25 cellular contexts compared by ENCODE assay signal in the genomic region with DNA sequence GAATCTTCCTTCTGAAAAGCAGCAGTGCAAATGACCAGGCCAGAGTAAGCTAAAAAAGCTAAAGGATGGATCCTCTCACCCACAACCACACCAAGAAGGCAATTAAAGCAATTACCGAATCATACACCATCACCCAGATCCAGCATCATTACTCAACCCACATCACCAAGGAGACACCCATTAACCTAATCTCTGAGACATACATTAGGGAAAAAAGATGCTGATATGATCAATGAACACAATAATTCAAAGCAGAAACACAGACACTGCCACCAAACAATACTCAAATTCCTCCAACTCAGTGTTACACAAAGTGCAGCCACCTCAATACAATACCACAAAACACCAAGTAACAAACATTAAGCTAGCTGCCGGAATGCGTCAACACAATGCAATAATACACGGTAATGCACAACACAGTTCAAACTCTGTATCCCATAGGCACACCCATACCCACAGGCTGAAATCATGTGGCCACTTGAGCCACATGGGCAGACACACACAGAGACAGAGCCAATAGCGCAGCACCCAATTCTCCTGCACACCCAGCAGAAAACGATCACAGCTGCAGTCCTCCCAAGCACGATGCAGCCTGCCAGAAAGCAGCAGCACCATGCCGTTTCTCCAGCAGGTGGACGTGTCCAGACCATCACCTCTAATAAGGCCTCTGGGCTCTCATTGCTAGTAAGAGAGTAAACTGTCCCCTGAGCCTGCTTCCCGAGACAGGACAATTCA. TPM values are rescaled to one million over a fixed set of nuclear protein-coding genes. Genes with fewer than 3 reads are reported as not detected.
DNase-seq lines count a peak whose midpoint lies in the region; ATAC-seq, FAIRE-seq and TF ChIP-seq lines count a peak whose summit lies in the region.
"Had no signal": no experiment of that assay in that cellular context is flagged by ENCODE, and none has a peak within 500 bp of the region (broad histone marks: within the 10 kb centered on the region; RNA-seq: fewer than 3 reads in every experiment).

No MANE protein-coding gene starts in this region.

- no peak overlapping the region for H3K4me3 ChIP-seq in HepG2 (replicated peaks in 1 of 3; ENCODE audit: insufficient read depth in 1 of 3, low read depth in 2 of 3, low read length in 3 of 3)
- H3K4me3 ChIP-seq in right lobe of liver = no peak overlapping the region
- H3K4me3 ChIP-seq: breast epithelium, skin epidermis had no signal

- no peak for TF ChIP-seq EP300 in HepG2 (IDR thresholded peaks at IDR 0.05; ENCODE audit: low read depth in 2 of 2, low read length in 2 of 2)
- no peak for TF ChIP-seq EP300 in HepG2 (CRISPR knock-in tag; IDR thresholded peaks at IDR 0.05; ENCODE audit: borderline replicate concordance)

- H3K4me3 Mint-ChIP-seq in nephron progenitor cell = no peak overlapping the region
- H3K4me3 Mint-ChIP-seq: CD4-positive, alpha-beta T cell; dendritic cell treated with granulocyte-macrophage colony-stimulating factor and Interleukin-4, amounts not matched to agents 40 ng/mL and 50 ng/mL, for 4 days; naive B cell; T-cell had no signal

- H3K9ac ChIP-seq in HepG2 (ENCODE audit: insufficient read depth, low read depth, low read length) = no peak overlapping the region
- H3K9ac ChIP-seq: parathyroid adenoma had no signal

- H3K36me3 ChIP-seq in HepG2 (replicated peaks in 1 of 2; ENCODE audit: control insufficient read depth in 1 of 2, insufficient read depth in 2 of 2, low read length in 2 of 2) (no peaks in the 10 kb centered on the region), right lobe of liver (no peaks in the 10 kb centered on the region)
- H3K36me3 ChIP-seq: breast epithelium had no signal

- no peaks in the 10 kb centered on the region for H3K9me3 ChIP-seq in HepG2 (ENCODE audit: low read length)
- H3K9me3 ChIP-seq in right lobe of liver = no peaks in the 10 kb centered on the region
- H3K9me3 ChIP-seq: breast epithelium had no signal

- TF ChIP-seq POLR2A in HepG2 (IDR thresholded peaks at IDR 0.05; ENCODE audit: insufficient read depth in 1 of 2, low read depth in 2 of 2, low read length in 2 of 2) = no peak
- TF ChIP-seq POLR2A in right lobe of liver (IDR thresholded peaks at IDR 0.05) = no peak

- no peak overlapping the region for H3K27ac ChIP-seq in HepG2 (ENCODE audit: extremely low read length, insufficient read depth, low read length)
- H3K27ac ChIP-seq in right lobe of liver = no peak overlapping the region
- H3K27ac ChIP-seq: breast epithelium, epithelial cell of prostate, parathyroid adenoma, skin epidermis had no signal

- FAIRE-seq in HepG2 (lab: Jason Lieb, UNC) = peak; percentile 26

- CTCF ChIA-PET in HepG2 (lab: Yijun Ruan, JAX; ENCODE audit: low intra/inter-chr PET ratio, low total read pairs) = no interaction called here

- TF ChIP-seq CTCF in HepG2 (CRISPR knock-in tag; IDR thresholded peaks at IDR 0.05) = 0 out of 2 replicates have a peak, but pooled peaks have one; percentile 23
- no peak for TF ChIP-seq CTCF in right lobe of liver (IDR thresholded peaks at IDR 0.05)
- TF ChIP-seq CTCF in nephron progenitor cell (IDR thresholded peaks at IDR 0.05) = no peak

- no peaks in the 10 kb centered on the region for H3K79me2 ChIP-seq in HepG2 (ENCODE audit: insufficient read depth, low read length)
- H3K79me2 ChIP-seq: parathyroid adenoma had no signal

- no TSS peak for BruUV-seq in HepG2 (replicated peaks; lab: Mats Ljungman, UMichigan)

- intact Hi-C loops in HepG2 (cut with micrococcal nuclease; ENCODE audit: unreplicated experiment) (no loop called here), right lobe of liver (cut with DNase I) (no loop called here)

- peak overlapping the region; percentile 17 for H3K27ac Mint-ChIP-seq in nephron progenitor cell
- H3K27ac Mint-ChIP-seq: CD4-positive, alpha-beta T cell; dendritic cell treated with granulocyte-macrophage colony-stimulating factor and Interleukin-4, amounts not matched to agents 40 ng/mL and 50 ng/mL, for 4 days; naive B cell; T-cell had no signal

- ATAC-seq in HepG2 (peak; percentile 93), right lobe of liver (no peak), GM21367 (IDR thresholded peaks at IDR 0.05; ENCODE audit: unreplicated experiment) (no peak)
- ATAC-seq: T-cell had no signal

- peak; percentile 13 for DNase-seq in HepG2 (ENCODE audit: low spot score)
- DNase-seq in right lobe of liver = no peak
- peak; percentile 7 for DNase-seq in SW480 (ENCODE audit: low spot score)
- DNase-seq in nephron progenitor cell = no peak
- DNase-seq in cortex of kidney (lab: John Stamatoyannopoulos, UW) = no peak
- no peak for DNase-seq in T-helper 2 cell
- DNase-seq in NCI-H510A treated with DMSO at 0.1 percent for 48 hours (lab: John Stamatoyannopoulos, UW) = no peak
- DNase-seq: activated effector memory CD4-positive, alpha-beta T cell treated with anti-CD3 and anti-CD28 coated beads, Interleukin-2, amount 50 U/mL, for 16 hours; CD4-positive, alpha-beta T cell; DMS79 treated with DMSO at 0.1 percent for 48 hours; foreskin fibroblast; hypothalamus; Karpas-422; naive B cell; NCI-H1092 treated with DMSO at 0.1 percent for 48 hours; NCI-H2107; stimulated activated CD4-positive, alpha-beta T cell treated with anti-CD3 and anti-CD28 coated beads, Interleukin-4, amount 100 ng/mL, for 1 hour; T-cell had no signal

- in situ Hi-C loops in HepG2 (cut with HindIII; ENCODE audit: extremely low pct_ligation_motif_present, low pct_unique_long_range_greater_than_20kb) = no loop called here

- no peaks in the 10 kb centered on the region for H3K9me3 Mint-ChIP-seq in nephron progenitor cell
- H3K9me3 Mint-ChIP-seq: CD4-positive, alpha-beta T cell; dendritic cell treated with granulocyte-macrophage colony-stimulating factor and Interleukin-4, amounts not matched to agents 40 ng/mL and 50 ng/mL, for 4 days; naive B cell; T-cell had no signal

- no peak overlapping the region for H3K4me2 ChIP-seq in HepG2 (ENCODE audit: low read depth, low read length)

- H4K20me1 ChIP-seq in HepG2 (ENCODE audit: insufficient read depth, low read length) = no peaks in the 10 kb centered on the region

- peaks cover 54% of the 10 kb centered on the region for H3K36me3 Mint-ChIP-seq in nephron progenitor cell (ENCODE audit: low read depth)
- H3K36me3 Mint-ChIP-seq: naive B cell, T-cell had no signal

- POLR2A ChIA-PET in HepG2 (lab: Yijun Ruan, JAX) = no interaction called here

- no peak overlapping the region for H2AFZ ChIP-seq in HepG2 (ENCODE audit: low read length)
- H2AFZ ChIP-seq: parathyroid adenoma had no signal

- WGBS in HepG2 (ENCODE audit: low lambda C conversion rate) = 11% methylated on average over 7 of the region's 10 CpGs
- 28% methylated on average over 5 of the region's 10 CpGs for WGBS in right lobe of liver (ENCODE audit: insufficient coverage, low coverage, low lambda C conversion rate, missing lambda C conversion rate)

- peaks cover 25% of the 10 kb centered on the region for H3K27me3 Mint-ChIP-seq in nephron progenitor cell (ENCODE audit: low read depth, poor library complexity)

- peak; percentile 16; the same call in 1 of the 2 replicates for TF ChIP-seq RAD21 in HepG2 (CRISPR knock-in tag; IDR thresholded peaks at IDR 0.05)

- peaks cover 5% of the 10 kb centered on the region for H3K4me1 Mint-ChIP-seq in nephron progenitor cell
- H3K4me1 Mint-ChIP-seq: naive B cell, T-cell had no signal

- peaks cover 1 to 13% of the 10 kb centered on the region in 2 experiments; a peak in 3 of 5 replicates for H3K27me3 ChIP-seq in HepG2 (ENCODE audit: control insufficient read depth in 1 of 2, insufficient read depth in 2 of 2, low read length in 2 of 2)
- no peaks in the 10 kb centered on the region for H3K27me3 ChIP-seq in right lobe of liver

- H3K4me1 ChIP-seq in HepG2 (ENCODE audit: insufficient read depth, low read length) = no peaks in the 10 kb centered on the region
- H3K4me1 ChIP-seq in right lobe of liver = peaks cover 0 to 7% (median 2%) of the 10 kb centered on the region in 4 donors
- H3K4me1 ChIP-seq: breast epithelium, parathyroid adenoma had no signal

TF ChIP-seq in HepG2, 621 proteins besides CTCF, POLR2A, EP300 and RAD21 (continues in another document):
- TF ChIP-seq ZNF501 (CRISPR knock-in tag; IDR thresholded peaks at IDR 0.05) (no peak), ZBTB1 (CRISPR knock-in tag; IDR thresholded peaks at IDR 0.05; ENCODE audit: borderline replicate concordance) (no peak), ZNF468 (CRISPR knock-in tag; IDR thresholded peaks at IDR 0.05) (no peak), ZNF451 (CRISPR knock-in tag; IDR thresholded peaks at IDR 0.05) (no peak), ZNF256 (CRISPR knock-in tag; conservative IDR thresholded peaks at IDR 0.05) (no peak), SIX1 (CRISPR knock-in tag; IDR thresholded peaks at IDR 0.05; ENCODE audit: borderline replicate concordance) (no peak), PAF1 (CRISPR knock-in tag; IDR thresholded peaks at IDR 0.05) (no peak), MED8 (CRISPR knock-in tag; IDR thresholded peaks at IDR 0.05; ENCODE audit: insufficient replicate concordance) (no peak), TCF7L2 (IDR thresholded peaks at IDR 0.05; ENCODE audit: low read depth, low read length) (no peak), ZNF431 (CRISPR knock-in tag; IDR thresholded peaks at IDR 0.05; ENCODE audit: borderline replicate concordance, low read depth) (no peak)

RNA-seq across cellular contexts. Expression of gene PAX2, which starts 21.5 kb away (rescaled TPM):
- total RNA-seq in HepG2 (2016; rRNA removed; fragmentation: Illumina TruSeq; extraction: Trizol) = not detected in 2 replicates
- not detected in 2 replicates for total RNA-seq in HepG2 (2016; cell fraction: cytosol; rRNA removed; fragmentation: Illumina TruSeq; extraction: Trizol; ENCODE audit: low read depth)
- not detected in 2 replicates for total RNA-seq in HepG2 (2016; cell fraction: insoluble cytoplasmic fraction; rRNA removed; fragmentation: Illumina TruSeq; extraction: Trizol)
- total RNA-seq in HepG2 (2016; cell fraction: membrane; rRNA removed; fragmentation: Illumina TruSeq; extraction: Trizol) = not detected in 2 replicates
- not detected in 2 replicates for total RNA-seq in HepG2 (2016; cell fraction: nucleus; rRNA removed; fragmentation: Illumina TruSeq; extraction: Trizol)
- polyA plus RNA-seq in HepG2 (2011; rRNA removed) = not detected in 2 replicates
- not detected in 2 replicates for polyA plus RNA-seq in HepG2 (2011; cell fraction: cytosol; rRNA removed)
- polyA plus RNA-seq in HepG2 (2011; cell fraction: nucleus; rRNA removed) = not detected in 2 replicates
- not detected in 2 replicates for polyA plus RNA-seq in HepG2 (2012)
- polyA plus RNA-seq in HepG2 (2016; cell fraction: cytosol; fragmentation: Illumina TruSeq; extraction: Trizol; ENCODE audit: low read depth) = not detected in 2 replicates
- polyA plus RNA-seq in HepG2 (2016; cell fraction: insoluble cytoplasmic fraction; fragmentation: Illumina TruSeq; extraction: Trizol; ENCODE audit: low read depth) = not detected in 2 replicates
- polyA plus RNA-seq in HepG2 (2016; cell fraction: membrane; fragmentation: Illumina TruSeq; extraction: Trizol; ENCODE audit: low read depth) = not detected in 2 replicates
- polyA plus RNA-seq in HepG2 (2016; cell fraction: nucleus; fragmentation: Illumina TruSeq; extraction: Trizol; ENCODE audit: insufficient read depth, low read depth) = not detected in 2 replicates
- not detected in 2 replicates for polyA minus RNA-seq in HepG2 (2011; rRNA and poly(A)+ RNA removed; ENCODE audit: low replicate concordance)
- polyA minus RNA-seq in HepG2 (2011; cell fraction: cytosol; rRNA and poly(A)+ RNA removed) = not detected in 2 replicates
- not detected in 2 replicates for polyA minus RNA-seq in HepG2 (2011; cell fraction: nucleus; rRNA and poly(A)+ RNA removed)
- under 1 TPM in 1 of 6 experiments, not detected in 5; 0.24 TPM for total RNA-seq in right lobe of liver
- total RNA-seq: CD4-positive, alpha-beta T cell; HT1080; T-cell had no signal

Comparison
In these comparisons a context has a peak if more than half of its experiments do, and no peak if none do; other contexts are left out.
1. DNase-seq: peak in HepG2 (single experiment) and SW480 (single experiment); none in right lobe of liver (0 of 3), nephron progenitor cell (single experiment), cortex of kidney (single experiment), T-helper 2 cell (0 of 5) and NCI-H510A treated with DMSO at 0.1 percent for 48 hours (single experiment).